1 cellular context compared by ENCODE assay signal in the genomic region with DNA sequence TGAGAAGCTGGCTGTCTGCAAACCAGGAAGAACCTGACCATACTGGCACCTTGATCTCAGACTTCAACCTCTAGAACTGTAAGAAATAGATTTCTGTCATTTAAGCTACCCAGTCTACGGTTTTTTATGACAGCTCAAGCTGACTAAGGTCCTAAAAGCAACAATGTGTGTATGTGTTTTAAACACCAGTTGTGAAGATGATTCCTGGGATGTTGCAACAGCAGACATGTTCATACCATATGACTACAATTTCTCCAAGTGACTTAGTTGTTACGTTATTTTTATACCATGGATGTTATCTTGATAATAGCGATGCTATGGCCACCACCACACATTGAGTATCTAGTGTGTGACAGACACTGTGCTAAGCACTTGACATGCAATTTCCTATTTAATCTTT.
TF ChIP-seq lines count a peak whose summit lies in the region.

No MANE protein-coding gene starts in this region.

TF ChIP-seq in IMR-90, 13 proteins besides CTCF, POLR2A, EP300 and RAD21 (continued from another document):
- TF ChIP-seq, protein P1, sequence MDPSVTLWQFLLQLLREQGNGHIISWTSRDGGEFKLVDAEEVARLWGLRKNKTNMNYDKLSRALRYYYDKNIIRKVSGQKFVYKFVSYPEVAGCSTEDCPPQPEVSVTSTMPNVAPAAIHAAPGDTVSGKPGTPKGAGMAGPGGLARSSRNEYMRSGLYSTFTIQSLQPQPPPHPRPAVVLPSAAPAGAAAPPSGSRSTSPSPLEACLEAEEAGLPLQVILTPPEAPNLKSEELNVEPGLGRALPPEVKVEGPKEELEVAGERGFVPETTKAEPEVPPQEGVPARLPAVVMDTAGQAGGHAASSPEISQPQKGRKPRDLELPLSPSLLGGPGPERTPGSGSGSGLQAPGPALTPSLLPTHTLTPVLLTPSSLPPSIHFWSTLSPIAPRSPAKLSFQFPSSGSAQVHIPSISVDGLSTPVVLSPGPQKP (IDR thresholded peaks at IDR 0.05; ENCODE audit: borderline replicate concordance, low read depth, low read length): no peak
- peak; percentile 58; the same call in 1 of the 2 replicates for TF ChIP-seq CEBPB (IDR thresholded peaks at IDR 0.05; ENCODE audit: low read depth, low read length)
- TF ChIP-seq, protein P2, sequence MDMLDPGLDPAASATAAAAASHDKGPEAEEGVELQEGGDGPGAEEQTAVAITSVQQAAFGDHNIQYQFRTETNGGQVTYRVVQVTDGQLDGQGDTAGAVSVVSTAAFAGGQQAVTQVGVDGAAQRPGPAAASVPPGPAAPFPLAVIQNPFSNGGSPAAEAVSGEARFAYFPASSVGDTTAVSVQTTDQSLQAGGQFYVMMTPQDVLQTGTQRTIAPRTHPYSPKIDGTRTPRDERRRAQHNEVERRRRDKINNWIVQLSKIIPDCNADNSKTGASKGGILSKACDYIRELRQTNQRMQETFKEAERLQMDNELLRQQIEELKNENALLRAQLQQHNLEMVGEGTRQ (IDR thresholded peaks at IDR 0.05; ENCODE audit: low read depth, low read length): no peak
TF ChIP-seq in IMR-90: peak in this region for 1.
